ENCODE assay signal across 24 cellular contexts in the genomic region with DNA sequence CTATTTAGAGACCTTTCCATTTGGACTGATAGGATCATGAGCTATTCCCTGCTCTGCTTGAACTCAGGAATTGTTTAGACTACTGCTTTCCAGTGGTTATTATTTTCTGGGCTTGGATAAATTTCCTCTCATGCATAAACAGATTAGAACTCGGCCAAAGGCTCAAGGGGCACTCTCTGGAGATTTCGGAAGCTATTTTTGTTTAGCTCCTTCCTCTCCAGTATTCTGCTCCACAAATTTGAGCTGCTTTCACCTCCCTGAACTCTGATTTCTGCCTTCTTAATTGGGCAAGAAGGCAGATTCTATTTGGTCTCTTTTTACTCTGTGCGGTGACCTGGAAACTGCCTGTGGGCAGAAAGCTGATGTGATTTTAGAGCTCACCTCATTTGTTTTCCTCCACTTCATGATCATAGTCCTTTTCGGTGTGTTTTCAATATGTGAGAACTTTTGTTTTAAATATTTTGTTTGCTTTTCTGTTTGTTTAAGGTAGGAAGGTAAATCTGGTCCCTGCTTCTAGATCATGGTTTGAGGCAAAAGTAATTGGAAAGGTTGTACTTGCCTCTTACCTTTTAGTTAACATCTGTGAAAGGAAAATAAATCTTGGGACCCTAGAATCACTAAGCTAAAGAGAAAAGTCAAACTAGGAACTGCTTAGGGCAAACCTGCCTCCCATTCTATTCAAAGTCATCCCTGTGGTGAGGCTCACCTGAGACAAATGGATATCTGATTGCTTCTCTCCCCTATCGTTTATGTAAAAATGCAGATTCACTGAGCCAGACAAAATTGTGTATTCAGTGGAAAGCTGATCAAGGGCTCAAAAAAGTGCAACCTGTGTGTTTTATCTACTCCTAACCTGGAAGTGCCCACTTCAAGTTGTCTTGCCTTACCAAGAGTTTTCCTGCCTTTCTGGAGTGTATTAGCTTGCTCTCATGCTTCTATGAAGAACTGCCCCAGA.
"Had no signal": no experiment of that assay in that cellular context is flagged by ENCODE, and none has a peak within 500 bp of the region (broad histone marks: within the 10 kb centered on the region; RNA-seq: fewer than 3 reads in every experiment).

No MANE protein-coding gene starts in this region.

- ATAC-seq: activated CD4-positive, alpha-beta T cell treated with anti-CD3 and anti-CD28 coated beads for 36 hours; activated T-cell treated with anti-CD3 and anti-CD28 coated beads, Interleukin-2, amount 50 U/mL, for 72 hours; effector memory CD8-positive, alpha-beta T cell; stimulated activated naive CD8-positive, alpha-beta T cell treated with anti-CD3 and anti-CD28 coated beads, Interleukin-15, Interleukin-2, amounts not matched to agents 100 U/mL and 50 U/mL, for 24 hours had no signal

- H3K4me1 ChIP-seq: breast epithelium, colonic mucosa, esophagus muscularis mucosa, right atrium auricular region, tibial artery had no signal

- H3K27ac ChIP-seq: breast epithelium, colonic mucosa, dorsolateral prefrontal cortex, esophagus muscularis mucosa, right atrium auricular region, tibial artery had no signal

- H3K27me3 ChIP-seq: breast epithelium, colonic mucosa, esophagus muscularis mucosa, right atrium auricular region, tibial artery had no signal

- H3K27me3 Mint-ChIP-seq: activated B cell treated with CpG ODN at 0.5 μM for 24 hours; activated CD4-positive, alpha-beta T cell treated with anti-CD3 and anti-CD28 coated beads for 36 hours; activated naive CD8-positive, alpha-beta T cell treated with anti-CD3 and anti-CD28 coated beads, Interleukin-2, amount 10 ng/mL, durations not matched to agents 7 days and 5 days; effector memory CD8-positive, alpha-beta T cell; memory B cell had no signal

- H3K36me3 Mint-ChIP-seq: activated naive CD8-positive, alpha-beta T cell treated with anti-CD3 and anti-CD28 coated beads, Interleukin-2, amount 10 ng/mL, durations not matched to agents 7 days and 5 days; memory B cell had no signal

- H3K4me1 Mint-ChIP-seq: activated B cell treated with CpG ODN at 0.5 μM for 24 hours; activated CD4-positive, alpha-beta T cell treated with anti-CD3 and anti-CD28 coated beads for 36 hours; activated naive CD8-positive, alpha-beta T cell treated with anti-CD3 and anti-CD28 coated beads, Interleukin-2, amount 10 ng/mL, durations not matched to agents 7 days and 5 days; memory B cell; nephron had no signal

- H3K4me3 Mint-ChIP-seq: activated B cell treated with CpG ODN at 0.5 μM for 24 hours; activated CD4-positive, alpha-beta T cell treated with anti-CD3 and anti-CD28 coated beads for 36 hours; activated naive CD4-positive, alpha-beta T cell treated with anti-CD3 and anti-CD28 coated beads for 36 hours; activated naive CD8-positive, alpha-beta T cell treated with anti-CD3 and anti-CD28 coated beads, Interleukin-2, amount 10 ng/mL, durations not matched to agents 7 days and 5 days; activated T-cell treated with anti-CD3 and anti-CD28 coated beads, Interleukin-2, amount 50 U/mL, for 72 hours; effector memory CD8-positive, alpha-beta T cell; memory B cell; nephron had no signal

- H3K4me3 ChIP-seq: breast epithelium, colonic mucosa, dorsolateral prefrontal cortex, esophagus muscularis mucosa, right atrium auricular region, tibial artery had no signal

- H3K36me3 ChIP-seq: breast epithelium, colonic mucosa, esophagus muscularis mucosa, right atrium auricular region, tibial artery had no signal

- H3K9me3 ChIP-seq: breast epithelium, colonic mucosa, esophagus muscularis mucosa, right atrium auricular region, tibial artery had no signal

- H3K27ac Mint-ChIP-seq: activated B cell treated with CpG ODN at 0.5 μM for 24 hours; activated CD4-positive, alpha-beta T cell treated with anti-CD3 and anti-CD28 coated beads for 36 hours; activated naive CD4-positive, alpha-beta T cell treated with anti-CD3 and anti-CD28 coated beads for 36 hours; activated naive CD8-positive, alpha-beta T cell treated with anti-CD3 and anti-CD28 coated beads, Interleukin-2, amount 10 ng/mL, durations not matched to agents 7 days and 5 days; activated T-cell treated with anti-CD3 and anti-CD28 coated beads, Interleukin-2, amount 50 U/mL, for 72 hours; effector memory CD8-positive, alpha-beta T cell; memory B cell had no signal

- DNase-seq: activated B cell treated with CpG ODN at 0.5 μM for 24 hours; activated CD4-positive, alpha-beta T cell treated with anti-CD3 and anti-CD28 coated beads for 36 hours; activated CD4-positive, alpha-beta T cell treated with anti-CD3 and anti-CD28 coated beads, Interleukin-2, amount 50 U/mL, for 48 hours; activated effector memory CD4-positive, alpha-beta T cell treated with Interleukin-2 at 50 U/mL for 16 hours; activated naive CD4-positive, alpha-beta T cell treated with anti-CD3 and anti-CD28 coated beads for 36 hours; activated naive CD8-positive, alpha-beta T cell treated with anti-CD3 and anti-CD28 coated beads, Interleukin-2, amount 10 ng/mL, durations not matched to agents 7 days and 5 days; activated T-cell treated with anti-CD3 and anti-CD28 coated beads, Interleukin-2, amount 50 U/mL, for 72 hours; amniotic stem cell; colonic mucosa; dorsolateral prefrontal cortex; effector memory CD8-positive, alpha-beta T cell; glutamatergic neuron; hippocampal formation; occipital lobe; stimulated activated CD4-positive, alpha-beta T cell treated with anti-CD3 and anti-CD28 coated beads, Interleukin-4, amount 100 ng/mL, for 24 hours; stimulated activated naive CD8-positive, alpha-beta T cell treated with anti-CD3 and anti-CD28 coated beads, Interleukin-15, Interleukin-2, amounts not matched to agents 100 U/mL and 50 U/mL, for 24 hours; substantia nigra; T-helper 9 cell; tibial artery had no signal
